In genomic region chr19:5706876-5707573, GRCh38 we compare ENCODE assay signal across 1 cellular context.
TF ChIP-seq lines count a peak whose summit lies in the region.

No MANE protein-coding gene starts in this region.

TF ChIP-seq in HepG2, 621 proteins besides CTCF, POLR2A, EP300 and RAD21:
- TF ChIP-seq AGO2 (optimal IDR thresholded peaks at IDR 0.05; ENCODE audit: low read depth, low read length) (peak; percentile 27), SRF (IDR thresholded peaks at IDR 0.05; ENCODE audit: low read depth, low read length) (no peak), AKAP8 (CRISPR knock-in tag; IDR thresholded peaks at IDR 0.05) (0 out of 2 replicates have a peak, but pooled peaks have one; percentile 46), FOXA1 (IDR thresholded peaks at IDR 0.05) (no peak), FOXA1 (CRISPR knock-in tag; IDR thresholded peaks at IDR 0.05) (no peak), HNRNPH1 (optimal IDR thresholded peaks at IDR 0.05; ENCODE audit: low read depth, low read length) (no peak), AGO1 (IDR thresholded peaks at IDR 0.05; ENCODE audit: low read depth, low read length, poor library complexity, severe bottlenecking) (peak; percentile 66), ZBTB38 (CRISPR knock-in tag; IDR thresholded peaks at IDR 0.05) (peak; percentile 38; the same call in 1 of the 2 replicates), RELA (CRISPR knock-in tag; IDR thresholded peaks at IDR 0.05) (no peak), HOXA9 (CRISPR knock-in tag; IDR thresholded peaks at IDR 0.05; ENCODE audit: borderline replicate concordance) (no peak), FOXK2 (IDR thresholded peaks at IDR 0.05) (no peak)
